ENCODE assay signal across 16 cellular contexts in genomic region chr5:175822225-175822624, GRCh38. TPM values are rescaled to one million over a fixed set of nuclear protein-coding genes. Genes with fewer than 3 reads are reported as not detected.
DNase-seq lines count a peak whose midpoint lies in the region; ATAC-seq lines count a peak whose summit lies in the region.
"Had no signal": no experiment of that assay in that cellular context is flagged by ENCODE, and none has a peak within 500 bp of the region (broad histone marks: within the 10 kb centered on the region; RNA-seq: fewer than 3 reads in every experiment).

No MANE protein-coding gene starts in this region.

- DNase-seq in stimulated activated CD4-positive, alpha-beta T cell treated with anti-CD3 and anti-CD28 coated beads, Interleukin-15, amount 100 ng/mL, for 24 hours = peak; percentile 42
- DNase-seq in stimulated activated CD4-positive, alpha-beta T cell treated with anti-CD3 and anti-CD28 coated beads, Interleukin-12 subunit alpha, Interleukin-12 subunit beta, amount 100 ng/mL, for 4 hours = no peak
- DNase-seq in HS-5 (ENCODE audit: low read depth) (peak; percentile 44), MV-4-11 (lab: John Stamatoyannopoulos, UW) (no peak), ureter (ENCODE audit: low spot score) (no peak), NOMO-1 (lab: John Stamatoyannopoulos, UW; ENCODE audit: unreplicated experiment in 2 of 2) (no peak)
- DNase-seq in activated T-cell treated with anti-CD3 and anti-CD28 coated beads, Interleukin-2, amount 50 U/mL, for 48 hours = peak; percentile 42 to 50
- peak in 1 of 2 donors; percentile 51 for DNase-seq in stimulated activated naive CD8-positive, alpha-beta T cell treated with anti-CD3 and anti-CD28 coated beads, Interleukin-15, amount 100 ng/mL, for 72 hours
- DNase-seq: activated CD4-positive, CD25-positive, alpha-beta regulatory T cell; heart left ventricle; left ventricle myocardium superior; NCI-H1694; NCI-H774 had no signal

- peaks cover 0 to 7% of the 10 kb centered on the region in 2 donors for H3K9me3 Mint-ChIP-seq in stimulated activated naive CD8-positive, alpha-beta T cell treated with anti-CD3 and anti-CD28 coated beads, Interleukin-15, amount 100 ng/mL, for 72 hours
- H3K9me3 Mint-ChIP-seq: nephron had no signal

- ATAC-seq in stimulated activated naive CD8-positive, alpha-beta T cell treated with anti-CD3 and anti-CD28 coated beads, Interleukin-15, amount 100 ng/mL, for 72 hours = peak; percentile 87
- ATAC-seq: heart left ventricle, left ventricle myocardium superior had no signal

- peak overlapping the region; percentile 5 to 50 for H3K4me3 Mint-ChIP-seq in stimulated activated naive CD8-positive, alpha-beta T cell treated with anti-CD3 and anti-CD28 coated beads, Interleukin-15, amount 100 ng/mL, for 72 hours
- H3K4me3 Mint-ChIP-seq: nephron had no signal

- H3K27ac Mint-ChIP-seq in stimulated activated naive CD8-positive, alpha-beta T cell treated with anti-CD3 and anti-CD28 coated beads, Interleukin-15, amount 100 ng/mL, for 72 hours = peak overlapping the region; percentile 20 to 85
- H3K27ac Mint-ChIP-seq: nephron had no signal

- H3K27me3 Mint-ChIP-seq in stimulated activated naive CD8-positive, alpha-beta T cell treated with anti-CD3 and anti-CD28 coated beads, Interleukin-15, amount 100 ng/mL, for 72 hours = peaks cover 25% of the 10 kb centered on the region

- peaks cover 19% of the 10 kb centered on the region for H3K4me1 Mint-ChIP-seq in stimulated activated naive CD8-positive, alpha-beta T cell treated with anti-CD3 and anti-CD28 coated beads, Interleukin-15, amount 100 ng/mL, for 72 hours
- H3K4me1 Mint-ChIP-seq: nephron had no signal

RNA-seq across cellular contexts. Expression of gene CPLX2, which starts 49.2 kb away (rescaled TPM):
- not detected for total RNA-seq in ureter
- total RNA-seq: epithelial cell of proximal tubule, heart left ventricle, left ventricle myocardium superior, subcutaneous adipose tissue had no signal

Comparison
In these comparisons a context has a peak if more than half of its experiments do, and no peak if none do; other contexts are left out.
1. DNase-seq: peak in stimulated activated CD4-positive, alpha-beta T cell treated with anti-CD3 and anti-CD28 coated beads, Interleukin-15, amount 100 ng/mL, for 24 hours (single experiment), HS-5 (single experiment) and activated T-cell treated with anti-CD3 and anti-CD28 coated beads, Interleukin-2, amount 50 U/mL, for 48 hours (2 of 2); none in stimulated activated CD4-positive, alpha-beta T cell treated with anti-CD3 and anti-CD28 coated beads, Interleukin-12 subunit alpha, Interleukin-12 subunit beta, amount 100 ng/mL, for 4 hours (single experiment), MV-4-11 (single experiment), ureter (single experiment) and NOMO-1 (0 of 2).